Comparison of ENCODE assay signal across 2 cellular contexts in the genomic region with DNA sequence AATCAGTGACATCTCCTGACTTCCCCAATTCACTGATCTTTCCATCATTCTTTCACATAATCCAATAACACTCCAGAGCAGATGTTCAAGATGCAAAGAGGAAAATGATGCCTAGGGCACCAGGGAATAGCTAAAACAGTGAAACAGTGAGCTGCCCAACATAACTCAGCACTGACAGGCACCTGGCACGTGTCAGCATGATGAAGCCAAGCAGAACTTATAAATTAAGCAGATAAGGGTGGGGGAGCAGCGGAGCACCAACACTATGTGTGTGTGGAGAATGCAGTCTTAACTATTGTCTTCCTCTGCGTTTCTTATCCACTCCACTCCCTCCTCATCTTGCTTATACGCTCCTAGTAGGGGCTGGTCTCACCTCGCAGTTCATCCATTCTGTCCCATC.
TF ChIP-seq lines count a peak whose summit lies in the region.

No MANE protein-coding gene starts in this region.

TF ChIP-seq in K562, 482 proteins besides CTCF, POLR2A, EP300 and RAD21 (continued from another document and continues in another):
- TF ChIP-seq, protein P1, sequence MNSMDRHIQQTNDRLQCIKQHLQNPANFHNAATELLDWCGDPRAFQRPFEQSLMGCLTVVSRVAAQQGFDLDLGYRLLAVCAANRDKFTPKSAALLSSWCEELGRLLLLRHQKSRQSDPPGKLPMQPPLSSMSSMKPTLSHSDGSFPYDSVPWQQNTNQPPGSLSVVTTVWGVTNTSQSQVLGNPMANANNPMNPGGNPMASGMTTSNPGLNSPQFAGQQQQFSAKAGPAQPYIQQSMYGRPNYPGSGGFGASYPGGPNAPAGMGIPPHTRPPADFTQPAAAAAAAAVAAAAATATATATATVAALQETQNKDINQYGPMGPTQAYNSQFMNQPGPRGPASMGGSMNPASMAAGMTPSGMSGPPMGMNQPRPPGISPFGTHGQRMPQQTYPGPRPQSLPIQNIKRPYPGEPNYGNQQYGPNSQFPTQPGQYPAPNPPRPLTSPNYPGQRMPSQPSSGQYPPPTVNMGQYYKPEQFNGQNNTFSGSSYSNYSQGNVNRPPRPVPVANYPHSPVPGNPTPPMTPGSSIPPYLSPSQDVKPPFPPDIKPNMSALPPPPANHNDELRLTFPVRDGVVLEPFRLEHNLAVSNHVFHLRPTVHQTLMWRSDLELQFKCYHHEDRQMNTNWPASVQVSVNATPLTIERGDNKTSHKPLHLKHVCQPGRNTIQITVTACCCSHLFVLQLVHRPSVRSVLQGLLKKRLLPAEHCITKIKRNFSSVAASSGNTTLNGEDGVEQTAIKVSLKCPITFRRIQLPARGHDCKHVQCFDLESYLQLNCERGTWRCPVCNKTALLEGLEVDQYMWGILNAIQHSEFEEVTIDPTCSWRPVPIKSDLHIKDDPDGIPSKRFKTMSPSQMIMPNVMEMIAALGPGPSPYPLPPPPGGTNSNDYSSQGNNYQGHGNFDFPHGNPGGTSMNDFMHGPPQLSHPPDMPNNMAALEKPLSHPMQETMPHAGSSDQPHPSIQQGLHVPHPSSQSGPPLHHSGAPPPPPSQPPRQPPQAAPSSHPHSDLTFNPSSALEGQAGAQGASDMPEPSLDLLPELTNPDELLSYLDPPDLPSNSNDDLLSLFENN (IDR thresholded peaks at IDR 0.05; ENCODE audit: low read depth in 2 of 2, low read length in 2 of 2): no peak
- TF ChIP-seq, protein P2, sequence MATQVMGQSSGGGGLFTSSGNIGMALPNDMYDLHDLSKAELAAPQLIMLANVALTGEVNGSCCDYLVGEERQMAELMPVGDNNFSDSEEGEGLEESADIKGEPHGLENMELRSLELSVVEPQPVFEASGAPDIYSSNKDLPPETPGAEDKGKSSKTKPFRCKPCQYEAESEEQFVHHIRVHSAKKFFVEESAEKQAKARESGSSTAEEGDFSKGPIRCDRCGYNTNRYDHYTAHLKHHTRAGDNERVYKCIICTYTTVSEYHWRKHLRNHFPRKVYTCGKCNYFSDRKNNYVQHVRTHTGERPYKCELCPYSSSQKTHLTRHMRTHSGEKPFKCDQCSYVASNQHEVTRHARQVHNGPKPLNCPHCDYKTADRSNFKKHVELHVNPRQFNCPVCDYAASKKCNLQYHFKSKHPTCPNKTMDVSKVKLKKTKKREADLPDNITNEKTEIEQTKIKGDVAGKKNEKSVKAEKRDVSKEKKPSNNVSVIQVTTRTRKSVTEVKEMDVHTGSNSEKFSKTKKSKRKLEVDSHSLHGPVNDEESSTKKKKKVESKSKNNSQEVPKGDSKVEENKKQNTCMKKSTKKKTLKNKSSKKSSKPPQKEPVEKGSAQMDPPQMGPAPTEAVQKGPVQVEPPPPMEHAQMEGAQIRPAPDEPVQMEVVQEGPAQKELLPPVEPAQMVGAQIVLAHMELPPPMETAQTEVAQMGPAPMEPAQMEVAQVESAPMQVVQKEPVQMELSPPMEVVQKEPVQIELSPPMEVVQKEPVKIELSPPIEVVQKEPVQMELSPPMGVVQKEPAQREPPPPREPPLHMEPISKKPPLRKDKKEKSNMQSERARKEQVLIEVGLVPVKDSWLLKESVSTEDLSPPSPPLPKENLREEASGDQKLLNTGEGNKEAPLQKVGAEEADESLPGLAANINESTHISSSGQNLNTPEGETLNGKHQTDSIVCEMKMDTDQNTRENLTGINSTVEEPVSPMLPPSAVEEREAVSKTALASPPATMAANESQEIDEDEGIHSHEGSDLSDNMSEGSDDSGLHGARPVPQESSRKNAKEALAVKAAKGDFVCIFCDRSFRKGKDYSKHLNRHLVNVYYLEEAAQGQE (CRISPR knock-in tag; IDR thresholded peaks at IDR 0.05; ENCODE audit: low read depth): no peak
- TF ChIP-seq, protein P3, sequence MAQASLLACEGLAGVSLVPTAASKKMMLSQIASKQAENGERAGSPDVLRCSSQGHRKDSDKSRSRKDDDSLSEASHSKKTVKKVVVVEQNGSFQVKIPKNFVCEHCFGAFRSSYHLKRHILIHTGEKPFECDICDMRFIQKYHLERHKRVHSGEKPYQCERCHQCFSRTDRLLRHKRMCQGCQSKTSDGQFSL (CRISPR knock-in tag; IDR thresholded peaks at IDR 0.05): no peak
- TF ChIP-seq, protein P3 (tag; IDR thresholded peaks at IDR 0.05): peak in 1 of 2 experiments; percentile 22; a peak in 1 of 4 replicates
- TF ChIP-seq, protein P4, sequence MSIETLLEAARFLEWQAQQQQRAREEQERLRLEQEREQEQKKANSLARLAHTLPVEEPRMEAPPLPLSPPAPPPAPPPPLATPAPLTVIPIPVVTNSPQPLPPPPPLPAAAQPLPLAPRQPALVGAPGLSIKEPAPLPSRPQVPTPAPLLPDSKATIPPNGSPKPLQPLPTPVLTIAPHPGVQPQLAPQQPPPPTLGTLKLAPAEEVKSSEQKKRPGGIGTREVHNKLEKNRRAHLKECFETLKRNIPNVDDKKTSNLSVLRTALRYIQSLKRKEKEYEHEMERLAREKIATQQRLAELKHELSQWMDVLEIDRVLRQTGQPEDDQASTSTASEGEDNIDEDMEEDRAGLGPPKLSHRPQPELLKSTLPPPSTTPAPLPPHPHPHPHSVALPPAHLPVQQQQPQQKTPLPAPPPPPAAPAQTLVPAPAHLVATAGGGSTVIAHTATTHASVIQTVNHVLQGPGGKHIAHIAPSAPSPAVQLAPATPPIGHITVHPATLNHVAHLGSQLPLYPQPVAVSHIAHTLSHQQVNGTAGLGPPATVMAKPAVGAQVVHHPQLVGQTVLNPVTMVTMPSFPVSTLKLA (conservative IDR thresholded peaks at IDR 0.05): no peak
- TF ChIP-seq, protein P5, sequence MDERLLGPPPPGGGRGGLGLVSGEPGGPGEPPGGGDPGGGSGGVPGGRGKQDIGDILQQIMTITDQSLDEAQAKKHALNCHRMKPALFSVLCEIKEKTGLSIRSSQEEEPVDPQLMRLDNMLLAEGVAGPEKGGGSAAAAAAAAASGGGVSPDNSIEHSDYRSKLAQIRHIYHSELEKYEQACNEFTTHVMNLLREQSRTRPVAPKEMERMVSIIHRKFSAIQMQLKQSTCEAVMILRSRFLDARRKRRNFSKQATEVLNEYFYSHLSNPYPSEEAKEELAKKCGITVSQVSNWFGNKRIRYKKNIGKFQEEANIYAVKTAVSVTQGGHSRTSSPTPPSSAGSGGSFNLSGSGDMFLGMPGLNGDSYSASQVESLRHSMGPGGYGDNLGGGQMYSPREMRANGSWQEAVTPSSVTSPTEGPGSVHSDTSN (CRISPR knock-in tag; IDR thresholded peaks at IDR 0.05; ENCODE audit: low read depth): no peak
- TF ChIP-seq, protein P5 (tag; conservative IDR thresholded peaks at IDR 0.05; ENCODE audit: low read depth): 0 out of 2 replicates have a peak, but pooled peaks have one; percentile 37
- peak; percentile 66 for TF ChIP-seq MEIS2 (IDR thresholded peaks at IDR 0.05; ENCODE audit: partially characterized antibody)
- no peak for TF ChIP-seq KAT2B (IDR thresholded peaks at IDR 0.05; ENCODE audit: low read depth, low read length)
- no peak for TF ChIP-seq SP1 (CRISPR knock-in tag; IDR thresholded peaks at IDR 0.05)

TF ChIP-seq in neural cell, 6 proteins besides CTCF, POLR2A, EP300 and RAD21 (continued from another document):
- no peak for TF ChIP-seq EZH2 (IDR thresholded peaks at IDR 0.05; ENCODE audit: borderline replicate concordance, insufficient read depth, low read length, poor library complexity, severe bottlenecking)
- TF ChIP-seq SMC3 (conservative IDR thresholded peaks at IDR 0.05; ENCODE audit: poor library complexity): no peak
- TF ChIP-seq TAF1 (IDR thresholded peaks at IDR 0.05; ENCODE audit: low read depth): no peak
